Comparison of ENCODE assay signal across 8 cellular contexts in genomic region chr16:30985401-30986128, GRCh38. TPM values are rescaled to one million over a fixed set of nuclear protein-coding genes. Genes with fewer than 3 reads are reported as not detected.
A peak's percentile ranks its signal among the peaks of the same experiment; 100 is the strongest.
DNase-seq lines count a peak whose midpoint lies in the region; ATAC-seq and TF ChIP-seq lines count a peak whose summit lies in the region.

No MANE protein-coding gene starts in this region.

- POLR2A ChIA-PET in CD4-positive, alpha-beta T cell (lab: Charles Lee): interaction anchor here (0.9 to 2.2 kb wide), 7 partner anchors 11 to 888 kb away, joined by 3 to 8 read pairs (median 3); partner anchors contain the start of genes KAT8, VKORC1, ZNF267 and ZNF646
- POLR2A ChIA-PET in activated CD8-positive, alpha-beta T cell treated with anti-CD3 and anti-CD28 coated beads, Interleukin-2, amount 10 ng/mL, durations not matched to agents 7 days and 5 days (lab: Charles Lee): interaction anchor here (0.7 to 3.3 kb wide), 4 partner anchors 12 to 132 kb away, joined by 3 to 15 read pairs (median 4); partner anchors contain the start of genes KAT8, ZNF646 and ZNF668

- no peak overlapping the region for H3K4me3 Mint-ChIP-seq in CD4-positive, alpha-beta T cell
- H3K4me3 Mint-ChIP-seq in activated CD8-positive, alpha-beta T cell treated with anti-CD3 and anti-CD28 coated beads, Interleukin-2, amount 10 ng/mL, durations not matched to agents 7 days and 5 days: peak overlapping the region; percentile 52
- H3K4me3 Mint-ChIP-seq in effector memory CD8-positive, alpha-beta T cell: no peak overlapping the region

- CTCF ChIA-PET in CD4-positive, alpha-beta T cell (lab: Charles Lee): interaction anchor here (0.8 to 3.9 kb wide), 7 partner anchors 11 to 458 kb away, joined by 3 to 26 read pairs (median 5); partner anchors contain the start of genes ZNF646, ZNF668 and ZNF843
- CTCF ChIA-PET in activated CD8-positive, alpha-beta T cell treated with anti-CD3 and anti-CD28 coated beads, Interleukin-2, amount 10 ng/mL, durations not matched to agents 7 days and 5 days (lab: Charles Lee): interaction anchor here (0.7 to 4.2 kb wide), 26 partner anchors 8 to 883 kb away, joined by 3 to 29 read pairs (median 3); partner anchors contain the start of genes VKORC1, ZNF646, ZNF668 and ZNF843

- peaks cover 29% of the 10 kb centered on the region for H3K36me3 Mint-ChIP-seq in CD4-positive, alpha-beta T cell (ENCODE audit: low read depth)
- peaks cover 19% of the 10 kb centered on the region for H3K36me3 Mint-ChIP-seq in activated CD8-positive, alpha-beta T cell treated with anti-CD3 and anti-CD28 coated beads, Interleukin-2, amount 10 ng/mL, durations not matched to agents 7 days and 5 days (ENCODE audit: low read depth)
- H3K36me3 Mint-ChIP-seq in effector memory CD8-positive, alpha-beta T cell (ENCODE audit: insufficient read depth): peaks cover 9% of the 10 kb centered on the region

- no peaks in the 10 kb centered on the region for H3K27me3 ChIP-seq in CD4-positive, alpha-beta T cell (ENCODE audit: control insufficient read depth, insufficient read depth, low read length)
- H3K27me3 ChIP-seq in MG63: no peaks in the 10 kb centered on the region
- H3K27me3 ChIP-seq in subcutaneous abdominal adipose tissue (ENCODE audit: control insufficient read depth in 5 of 5, insufficient read depth in 4 of 5, low read length in 5 of 5): no peaks in the 10 kb centered on the region

- no peaks in the 10 kb centered on the region for H3K27me3 Mint-ChIP-seq in CD4-positive, alpha-beta T cell
- no peaks in the 10 kb centered on the region for H3K27me3 Mint-ChIP-seq in activated CD8-positive, alpha-beta T cell treated with anti-CD3 and anti-CD28 coated beads, Interleukin-2, amount 10 ng/mL, durations not matched to agents 7 days and 5 days (ENCODE audit: low read depth)
- no peaks in the 10 kb centered on the region for H3K27me3 Mint-ChIP-seq in effector memory CD8-positive, alpha-beta T cell

- TF ChIP-seq CTCF in CD4-positive, alpha-beta T cell (IDR thresholded peaks at IDR 0.05): no peak

- no peaks in the 10 kb centered on the region for H3K9me3 ChIP-seq in CD4-positive, alpha-beta T cell (ENCODE audit: control insufficient read depth, low read length)
- H3K9me3 ChIP-seq in MG63: no peaks in the 10 kb centered on the region
- H3K9me3 ChIP-seq in iPS-18c (ENCODE audit: control insufficient read depth, insufficient read depth, low read length): no peaks in the 10 kb centered on the region
- H3K9me3 ChIP-seq in subcutaneous abdominal adipose tissue (ENCODE audit: control insufficient read depth in 5 of 5, low read length in 5 of 5): no peaks in the 10 kb centered on the region

- 0 out of 2 replicates have a peak overlapping the region, but pooled peaks have one; percentile 11 for H3K4me3 ChIP-seq in MG63
- H3K4me3 ChIP-seq in iPS-18c (ENCODE audit: insufficient read depth, low read depth, low read length): peak overlapping the region; percentile 46; the same call in 1 of the 2 replicates
- H3K4me3 ChIP-seq in subcutaneous abdominal adipose tissue (ENCODE audit: low read depth in 1 of 5, low read length in 5 of 5): peak overlapping the region; percentile 64 to 75 (median 69)

- no peak overlapping the region for H3K27ac Mint-ChIP-seq in CD4-positive, alpha-beta T cell
- peak overlapping the region; percentile 43 for H3K27ac Mint-ChIP-seq in activated CD8-positive, alpha-beta T cell treated with anti-CD3 and anti-CD28 coated beads, Interleukin-2, amount 10 ng/mL, durations not matched to agents 7 days and 5 days
- H3K27ac Mint-ChIP-seq in effector memory CD8-positive, alpha-beta T cell: no peak overlapping the region

- intact Hi-C loops in CD4-positive, alpha-beta T cell (cut with DNase I, micrococcal nuclease): loop anchor here (1.0 to 10.0 kb wide), 10 partner anchors 47 to 883 kb away; partner anchors contain the start of genes STX4 (in 1 of the 2) and VKORC1 (in 1 of the 2)

- H3K9me3 Mint-ChIP-seq in CD4-positive, alpha-beta T cell: no peaks in the 10 kb centered on the region
- no peaks in the 10 kb centered on the region for H3K9me3 Mint-ChIP-seq in activated CD8-positive, alpha-beta T cell treated with anti-CD3 and anti-CD28 coated beads, Interleukin-2, amount 10 ng/mL, durations not matched to agents 7 days and 5 days (ENCODE audit: insufficient read depth)
- no peaks in the 10 kb centered on the region for H3K9me3 Mint-ChIP-seq in effector memory CD8-positive, alpha-beta T cell

- H3K9ac ChIP-seq in subcutaneous abdominal adipose tissue (ENCODE audit: low read length in 5 of 5): peak overlapping the region in 4 of 5 donors; percentile 33 to 77 (median 59)

- H3K36me3 ChIP-seq in MG63 (peaks cover 46% of the 10 kb centered on the region), subcutaneous abdominal adipose tissue (ENCODE audit: control insufficient read depth in 5 of 5, insufficient read depth in 5 of 5, low read length in 5 of 5) (peaks cover 0 to 58% (median 43%) of the 10 kb centered on the region in 5 donors)

- no peak overlapping the region for H3K27ac ChIP-seq in CD4-positive, alpha-beta T cell (ENCODE audit: low read depth, low read length)
- peak overlapping the region; percentile 69 for H3K27ac ChIP-seq in subcutaneous abdominal adipose tissue (ENCODE audit: low read depth, low read length)

- ATAC-seq in CD4-positive, alpha-beta T cell (ENCODE audit: poor library complexity): peak; percentile 43
- peak; percentile 17 for ATAC-seq in activated CD8-positive, alpha-beta T cell treated with anti-CD3 and anti-CD28 coated beads, Interleukin-2, amount 10 ng/mL, durations not matched to agents 7 days and 5 days
- no peak for ATAC-seq in effector memory CD8-positive, alpha-beta T cell (replicated peaks)

- H3K4me1 Mint-ChIP-seq in CD4-positive, alpha-beta T cell (ENCODE audit: low read depth): no peaks in the 10 kb centered on the region
- H3K4me1 Mint-ChIP-seq in activated CD8-positive, alpha-beta T cell treated with anti-CD3 and anti-CD28 coated beads, Interleukin-2, amount 10 ng/mL, durations not matched to agents 7 days and 5 days (ENCODE audit: low read depth): peaks cover 15% of the 10 kb centered on the region
- H3K4me1 Mint-ChIP-seq in effector memory CD8-positive, alpha-beta T cell (ENCODE audit: low read depth in 2 of 2): peaks cover 2 to 5% of the 10 kb centered on the region in 2 donors

- DNase-seq in CD4-positive, alpha-beta T cell: no peak
- DNase-seq in MG63 (peak; percentile 46), OCI-M2 (lab: John Stamatoyannopoulos, UW; ENCODE audit: unreplicated experiment) (no peak)
- no peak for DNase-seq in activated CD8-positive, alpha-beta T cell treated with anti-CD3 and anti-CD28 coated beads, Interleukin-2, amount 10 ng/mL, durations not matched to agents 7 days and 5 days
- DNase-seq in effector memory CD8-positive, alpha-beta T cell: no peak
- no peak for DNase-seq in stimulated activated naive CD4-positive, alpha-beta T cell (lab: John Stamatoyannopoulos, UW)

- peaks cover 3 to 38% (median 20%) of the 10 kb centered on the region in 5 donors for H3K4me1 ChIP-seq in subcutaneous abdominal adipose tissue (ENCODE audit: control insufficient read depth in 5 of 5, insufficient read depth in 5 of 5, low read length in 5 of 5)

RNA-seq across cellular contexts. Expression of gene HSD3B7, which starts 0.6 kb away (rescaled TPM):
- under 1 TPM in 1 of 2 experiments, not detected in 1; 0.11 TPM for total RNA-seq in CD4-positive, alpha-beta T cell
- total RNA-seq in MG63 (2014; rRNA removed; shearing (Covaris generic); ENCODE audit: low replicate concordance): 2.1 and 5.0 TPM in 2 replicates
- total RNA-seq in activated CD8-positive, alpha-beta T cell treated with anti-CD3 and anti-CD28 coated beads, Interleukin-2, amount 10 ng/mL, durations not matched to agents 7 days and 5 days: 1 to 10 TPM; 6.3 to 7.8 TPM

RNA-seq across cellular contexts. Expression of gene STX1B, which starts 24.9 kb away (rescaled TPM):
- total RNA-seq in CD4-positive, alpha-beta T cell: 1 to 10 TPM; 2.9 to 3.1 TPM
- not detected in 2 replicates for total RNA-seq in MG63 (2014; rRNA removed; shearing (Covaris generic); ENCODE audit: low replicate concordance)
- total RNA-seq in activated CD8-positive, alpha-beta T cell treated with anti-CD3 and anti-CD28 coated beads, Interleukin-2, amount 10 ng/mL, durations not matched to agents 7 days and 5 days: 1 to 10 TPM; 1.7 to 2.2 TPM

RNA-seq across cellular contexts. Expression of gene SETD1A, which starts 28.0 kb away (rescaled TPM):
- total RNA-seq in CD4-positive, alpha-beta T cell: 10 to 100 TPM; 40.1 to 41.2 TPM
- 0.17 and 0.76 TPM in 2 replicates for total RNA-seq in MG63 (2014; rRNA removed; shearing (Covaris generic); ENCODE audit: low replicate concordance)
- total RNA-seq in activated CD8-positive, alpha-beta T cell treated with anti-CD3 and anti-CD28 coated beads, Interleukin-2, amount 10 ng/mL, durations not matched to agents 7 days and 5 days: 10 to 100 TPM; 25.6 to 28.4 TPM

RNA-seq across cellular contexts. Expression of gene ORAI3, which starts 36.7 kb away (rescaled TPM):
- 1 to 10 TPM; 3.0 to 4.5 TPM for total RNA-seq in CD4-positive, alpha-beta T cell
- 4.1 and 4.2 TPM in 2 replicates for total RNA-seq in MG63 (2014; rRNA removed; shearing (Covaris generic); ENCODE audit: low replicate concordance)
- total RNA-seq in activated CD8-positive, alpha-beta T cell treated with anti-CD3 and anti-CD28 coated beads, Interleukin-2, amount 10 ng/mL, durations not matched to agents 7 days and 5 days: 10 to 100 TPM; 21.4 to 23.1 TPM

RNA-seq across cellular contexts. Expression of gene STX4, which starts 47.8 kb away (rescaled TPM):
- total RNA-seq in CD4-positive, alpha-beta T cell: 10 to 100 TPM; 54.1 to 55.2 TPM
- 31.6 and 47.1 TPM in 2 replicates for total RNA-seq in MG63 (2014; rRNA removed; shearing (Covaris generic); ENCODE audit: low replicate concordance)
- 10 to 100 TPM; 46.4 to 53.5 TPM for total RNA-seq in activated CD8-positive, alpha-beta T cell treated with anti-CD3 and anti-CD28 coated beads, Interleukin-2, amount 10 ng/mL, durations not matched to agents 7 days and 5 days

Comparison
In these comparisons a context has a peak if more than half of its experiments do, and no peak if none do; other contexts are left out.
1. H3K4me3 ChIP-seq: peak in every context shown above with its lines; median percentile 69 in subcutaneous abdominal adipose tissue; 46 in iPS-18c; 11 in MG63.
2. RNA of gene SETD1A, which starts 28.0 kb away (total RNA-seq): 40.1 to 41.2 TPM in CD4-positive, alpha-beta T cell and 25.6 to 28.4 TPM in activated CD8-positive, alpha-beta T cell treated with anti-CD3 and anti-CD28 coated beads, Interleukin-2, amount 10 ng/mL, durations not matched to agents 7 days and 5 days; 0.17 to 0.76 TPM in MG63; every median in the first group is over 10 times any median in the second.